In genomic region chr12:108560752-108561719, GRCh38 we compare ENCODE assay signal across 1 cellular context.
A peak's percentile ranks its signal among the peaks of the same experiment; 100 is the strongest.
TF ChIP-seq lines count a peak whose summit lies in the region.

Gene SART3 (minus strand): TSS chr12:108561173. CDS start chr12:108561154, 19 bp downstream.

TF ChIP-seq in K562, 482 proteins besides CTCF, POLR2A, EP300 and RAD21 (continued from another document and continues in another):
- TF ChIP-seq AFF1 (IDR thresholded peaks at IDR 0.05; ENCODE audit: low read depth in 1 of 2, partially characterized antibody in 2 of 2) (peak in 1 of 2 experiments; percentile 11), SIX5 (IDR thresholded peaks at IDR 0.05; ENCODE audit: borderline replicate concordance in 1 of 2, insufficient read depth in 1 of 2, low read depth in 1 of 2, low read length in 2 of 2) (peak; percentile 55 to 65; a peak in 3 of 4 replicates), ZNF76 (CRISPR knock-in tag; IDR thresholded peaks at IDR 0.05; ENCODE audit: borderline replicate concordance) (no peak), NR2C1 (IDR thresholded peaks at IDR 0.05) (peak; percentile 82), NR2C1 (tag; IDR thresholded peaks at IDR 0.05) (peak; percentile 87), HDAC6 (IDR thresholded peaks at IDR 0.05; ENCODE audit: low read depth, low read length) (no peak), MTA2 (IDR thresholded peaks at IDR 0.05; ENCODE audit: low read depth) (0 out of 2 replicates have a peak, but pooled peaks have one; percentile 11), SMARCB1 (IDR thresholded peaks at IDR 0.05; ENCODE audit: insufficient read length, low read depth) (no peak), SRF (CRISPR knock-in tag; IDR thresholded peaks at IDR 0.05) (0 out of 4 replicates have a peak, but pooled peaks of 1 of the 2 experiments have one; percentile 23), SRSF9 (IDR thresholded peaks at IDR 0.05; ENCODE audit: borderline replicate concordance, low read depth, low read length) (no peak), ZNF124 (CRISPR knock-in tag; IDR thresholded peaks at IDR 0.05) (no peak), TFE3 (CRISPR knock-in tag; IDR thresholded peaks at IDR 0.05) (no peak), ZNF609 (CRISPR knock-in tag; IDR thresholded peaks at IDR 0.05; ENCODE audit: borderline replicate concordance) (no peak), FOXK1 (CRISPR knock-in tag; IDR thresholded peaks at IDR 0.05; ENCODE audit: borderline replicate concordance) (no peak), BHLHE40 (IDR thresholded peaks at IDR 0.05; ENCODE audit: low read length) (no peak), RBM17 (IDR thresholded peaks at IDR 0.05; ENCODE audit: borderline replicate concordance, low read depth, low read length) (no peak), SREBF2 (CRISPR knock-in tag; IDR thresholded peaks at IDR 0.05) (no peak), XRCC4 (IDR thresholded peaks at IDR 0.05; ENCODE audit: extremely low read depth, insufficient read depth, insufficient read length) (no peak), MBD1 (CRISPR knock-in tag; IDR thresholded peaks at IDR 0.05) (no peak), SUPT5H (IDR thresholded peaks at IDR 0.05) (peak; percentile 90), CREBBP (IDR thresholded peaks at IDR 0.05; ENCODE audit: low read depth, low read length) (no peak), HNRNPUL1 (IDR thresholded peaks at IDR 0.05; ENCODE audit: low read length) (no peak), COPS2 (conservative IDR thresholded peaks at IDR 0.05) (no peak), MAFF (IDR thresholded peaks at IDR 0.05; ENCODE audit: low read length) (no peak), PYGO2 (tag; IDR thresholded peaks at IDR 0.05) (no peak), GATAD2B (IDR thresholded peaks at IDR 0.05; ENCODE audit: borderline replicate concordance) (0 out of 2 replicates have a peak, but pooled peaks have one; percentile 25), ZBED1 (IDR thresholded peaks at IDR 0.05) (no peak), ZNF561 (CRISPR knock-in tag; conservative IDR thresholded peaks at IDR 0.05) (no peak), ZNF174 (CRISPR knock-in tag; IDR thresholded peaks at IDR 0.05) (no peak), ATF7 (IDR thresholded peaks at IDR 0.05) (peak; percentile 84), ETV1 (tag; conservative IDR thresholded peaks at IDR 0.05; ENCODE audit: low read depth) (peak; percentile 91), NUFIP1 (IDR thresholded peaks at IDR 0.05; ENCODE audit: partially characterized antibody) (no peak), ZNF780A (CRISPR knock-in tag; IDR thresholded peaks at IDR 0.05) (no peak), ZNF165 (CRISPR knock-in tag; IDR thresholded peaks at IDR 0.05; ENCODE audit: borderline replicate concordance) (no peak), KDM4B (IDR thresholded peaks at IDR 0.05; ENCODE audit: borderline replicate concordance in 2 of 2, low read depth in 1 of 2) (no peak), KDM5B (IDR thresholded peaks at IDR 0.05; ENCODE audit: insufficient replicate concordance, low read depth, low read length) (peak; percentile 83), FOXP1 (CRISPR knock-in tag; IDR thresholded peaks at IDR 0.05) (no peak), ESRRB (CRISPR knock-in tag; IDR thresholded peaks at IDR 0.05; ENCODE audit: borderline replicate concordance) (no peak), TRIM28 (IDR thresholded peaks at IDR 0.05) (no peak), NR0B1 (IDR thresholded peaks at IDR 0.05; ENCODE audit: partially characterized antibody) (no peak), GTF2E2 (tag; IDR thresholded peaks at IDR 0.05) (no peak; the same call in 1 of the 2 replicates), MTA1 (IDR thresholded peaks at IDR 0.05; ENCODE audit: borderline replicate concordance) (peak; percentile 80; the same call in 1 of the 2 replicates), EGR1 (conservative IDR thresholded peaks at IDR 0.05) (no peak), JUNB (CRISPR knock-in tag; conservative IDR thresholded peaks at IDR 0.05) (no peak), ZBTB17 (CRISPR knock-in tag; IDR thresholded peaks at IDR 0.05) (no peak), XRCC5 (IDR thresholded peaks at IDR 0.05; ENCODE audit: low read depth, low read length) (no peak), C11orf30 (IDR thresholded peaks at IDR 0.05; ENCODE audit: low read depth) (peak; percentile 95), ZNF140 (CRISPR knock-in tag; IDR thresholded peaks at IDR 0.05) (no peak), ZNF79 (CRISPR knock-in tag; IDR thresholded peaks at IDR 0.05; ENCODE audit: low read depth) (no peak), SMAD3 (CRISPR knock-in tag; conservative IDR thresholded peaks at IDR 0.05) (no peak), ZNF764 (CRISPR knock-in tag; IDR thresholded peaks at IDR 0.05; ENCODE audit: low read depth) (no peak), SIN3A (IDR thresholded peaks at IDR 0.05; ENCODE audit: borderline replicate concordance in 2 of 2, control insufficient read depth in 1 of 2, low read depth in 2 of 2, low read length in 2 of 2) (peak; percentile 31 to 60; a peak in 1 of 4 replicates), ZNF830 (CRISPR knock-in tag; IDR thresholded peaks at IDR 0.05) (no peak)
